ENCODE assay signal across 11 cellular contexts in genomic region chr17:61495161-61495857, GRCh38. TPM values are rescaled to one million over a fixed set of nuclear protein-coding genes. Genes with fewer than 3 reads are reported as not detected.
DNase-seq lines count a peak whose midpoint lies in the region; ATAC-seq and TF ChIP-seq lines count a peak whose summit lies in the region.
"Had no signal": no experiment of that assay in that cellular context is flagged by ENCODE, and none has a peak within 500 bp of the region (broad histone marks: within the 10 kb centered on the region; RNA-seq: fewer than 3 reads in every experiment).

No MANE protein-coding gene starts in this region.

- no peak for TF ChIP-seq CTCF in upper lobe of right lung (IDR thresholded peaks at IDR 0.05)

- H3K27me3 ChIP-seq in SJCRH30 (no peaks in the 10 kb centered on the region), upper lobe of right lung (no peaks in the 10 kb centered on the region)

- no peaks in the 10 kb centered on the region for H3K36me3 ChIP-seq in SJCRH30
- H3K36me3 ChIP-seq in upper lobe of right lung = no peaks in the 10 kb centered on the region

- peaks cover 17% of the 10 kb centered on the region for H3K4me1 Mint-ChIP-seq in stimulated activated naive CD8-positive, alpha-beta T cell treated with anti-CD3 and anti-CD28 coated beads, Interleukin-15, amount 100 ng/mL, for 72 hours

- ATAC-seq in activated naive CD4-positive, alpha-beta T cell treated with anti-CD3 and anti-CD28 coated beads, Interleukin-2, amount 50 U/mL, for 72 hours = peak; percentile 18 to 75
- peak; percentile 65 for ATAC-seq in esophagus mucosa
- ATAC-seq in stimulated activated naive CD8-positive, alpha-beta T cell treated with anti-CD3 and anti-CD28 coated beads, Interleukin-15, amount 100 ng/mL, for 72 hours = peak; percentile 69
- no peak for ATAC-seq in upper lobe of right lung

- no peak for DNase-seq in activated naive CD4-positive, alpha-beta T cell treated with anti-CD3 and anti-CD28 coated beads, Interleukin-2, amount 50 U/mL, for 72 hours (ENCODE audit: low spot score in 2 of 2)
- DNase-seq in activated naive CD4-positive, alpha-beta T cell treated with Interleukin-2 at 50 U/mL for 16 hours = no peak
- DNase-seq in SJCRH30 = peak; percentile 94 to 96
- no peak for DNase-seq in stimulated activated naive CD8-positive, alpha-beta T cell treated with anti-CD3 and anti-CD28 coated beads, Interleukin-15, amount 100 ng/mL, for 72 hours
- DNase-seq in GOT3 (lab: John Stamatoyannopoulos, UW) = no peak
- no peak for DNase-seq in activated CD4-positive, alpha-beta T cell treated with anti-CD3 and anti-CD28 coated beads, Interleukin-2, amount 50 U/mL, for 48 hours
- no peak for DNase-seq in upper lobe of right lung
- DNase-seq: NCI-H2227 treated with DMSO at 0.1 percent for 48 hours had no signal

- peak overlapping the region; percentile 42 to 77 for H3K4me3 Mint-ChIP-seq in stimulated activated naive CD8-positive, alpha-beta T cell treated with anti-CD3 and anti-CD28 coated beads, Interleukin-15, amount 100 ng/mL, for 72 hours

- peaks cover 12% of the 10 kb centered on the region for H3K27me3 Mint-ChIP-seq in stimulated activated naive CD8-positive, alpha-beta T cell treated with anti-CD3 and anti-CD28 coated beads, Interleukin-15, amount 100 ng/mL, for 72 hours

- no peaks in the 10 kb centered on the region for H3K9me3 Mint-ChIP-seq in activated naive CD4-positive, alpha-beta T cell treated with anti-CD3 and anti-CD28 coated beads, Interleukin-2, amount 50 U/mL, for 72 hours
- H3K9me3 Mint-ChIP-seq in stimulated activated naive CD8-positive, alpha-beta T cell treated with anti-CD3 and anti-CD28 coated beads, Interleukin-15, amount 100 ng/mL, for 72 hours = no peaks in the 10 kb centered on the region

- H3K27ac ChIP-seq in SJCRH30 (peak overlapping the region; percentile 98), upper lobe of right lung (no peak overlapping the region)

- H3K9me3 ChIP-seq in SJCRH30 (replicated peaks) (no peaks in the 10 kb centered on the region), upper lobe of right lung (no peaks in the 10 kb centered on the region)

- H3K27ac Mint-ChIP-seq in activated naive CD4-positive, alpha-beta T cell treated with anti-CD3 and anti-CD28 coated beads, Interleukin-2, amount 50 U/mL, for 72 hours = no peak overlapping the region
- H3K27ac Mint-ChIP-seq in stimulated activated naive CD8-positive, alpha-beta T cell treated with anti-CD3 and anti-CD28 coated beads, Interleukin-15, amount 100 ng/mL, for 72 hours = peak overlapping the region in 1 of 2 donors; percentile 90

- H3K4me3 ChIP-seq in SJCRH30 = peak overlapping the region; percentile 65
- no peak overlapping the region for H3K4me3 ChIP-seq in upper lobe of right lung

- intact Hi-C loops in upper lobe of right lung (cut with DNase I) = no loop called here

- peaks cover 9% of the 10 kb centered on the region for H3K4me1 ChIP-seq in SJCRH30
- H3K4me1 ChIP-seq in upper lobe of right lung = no peaks in the 10 kb centered on the region

- H3K36me3 Mint-ChIP-seq in activated naive CD4-positive, alpha-beta T cell treated with anti-CD3 and anti-CD28 coated beads, Interleukin-2, amount 50 U/mL, for 72 hours = no peaks in the 10 kb centered on the region

RNA-seq across cellular contexts. Expression of gene TBX4, which starts 43.1 kb away (rescaled TPM):
- not detected for total RNA-seq in activated naive CD4-positive, alpha-beta T cell treated with anti-CD3 and anti-CD28 coated beads, Interleukin-2, amount 50 U/mL, for 72 hours
- total RNA-seq in SJCRH30 (2014; rRNA removed; shearing (Covaris generic)) = 0.35 and 0.42 TPM in 2 replicates
- not detected for total RNA-seq in esophagus mucosa
- total RNA-seq in upper lobe of right lung = 28.6 TPM
- total RNA-seq: activated CD8-positive, alpha-beta memory T cell treated with anti-CD3 and anti-CD28 coated beads for 36 hours; dermis microvascular lymphatic vessel endothelial cell had no signal

Comparison
In these comparisons a context has a peak if more than half of its experiments do, and no peak if none do; other contexts are left out.
1. DNase-seq: peak in SJCRH30 (2 of 2); none in activated naive CD4-positive, alpha-beta T cell treated with anti-CD3 and anti-CD28 coated beads, Interleukin-2, amount 50 U/mL, for 72 hours (0 of 2), activated naive CD4-positive, alpha-beta T cell treated with Interleukin-2 at 50 U/mL for 16 hours (single experiment), stimulated activated naive CD8-positive, alpha-beta T cell treated with anti-CD3 and anti-CD28 coated beads, Interleukin-15, amount 100 ng/mL, for 72 hours (0 of 2), GOT3 (single experiment), activated CD4-positive, alpha-beta T cell treated with anti-CD3 and anti-CD28 coated beads, Interleukin-2, amount 50 U/mL, for 48 hours (0 of 2) and upper lobe of right lung (single experiment).
2. RNA of gene TBX4, which starts 43.1 kb away (total RNA-seq): 28.6 TPM in upper lobe of right lung (single experiment); 0.35 to 0.42 TPM in SJCRH30, not detected in activated naive CD4-positive, alpha-beta T cell treated with anti-CD3 and anti-CD28 coated beads, Interleukin-2, amount 50 U/mL, for 72 hours and not detected in esophagus mucosa (single experiment); every median in the first group is over 10 times any median in the second.